In the genomic region with DNA sequence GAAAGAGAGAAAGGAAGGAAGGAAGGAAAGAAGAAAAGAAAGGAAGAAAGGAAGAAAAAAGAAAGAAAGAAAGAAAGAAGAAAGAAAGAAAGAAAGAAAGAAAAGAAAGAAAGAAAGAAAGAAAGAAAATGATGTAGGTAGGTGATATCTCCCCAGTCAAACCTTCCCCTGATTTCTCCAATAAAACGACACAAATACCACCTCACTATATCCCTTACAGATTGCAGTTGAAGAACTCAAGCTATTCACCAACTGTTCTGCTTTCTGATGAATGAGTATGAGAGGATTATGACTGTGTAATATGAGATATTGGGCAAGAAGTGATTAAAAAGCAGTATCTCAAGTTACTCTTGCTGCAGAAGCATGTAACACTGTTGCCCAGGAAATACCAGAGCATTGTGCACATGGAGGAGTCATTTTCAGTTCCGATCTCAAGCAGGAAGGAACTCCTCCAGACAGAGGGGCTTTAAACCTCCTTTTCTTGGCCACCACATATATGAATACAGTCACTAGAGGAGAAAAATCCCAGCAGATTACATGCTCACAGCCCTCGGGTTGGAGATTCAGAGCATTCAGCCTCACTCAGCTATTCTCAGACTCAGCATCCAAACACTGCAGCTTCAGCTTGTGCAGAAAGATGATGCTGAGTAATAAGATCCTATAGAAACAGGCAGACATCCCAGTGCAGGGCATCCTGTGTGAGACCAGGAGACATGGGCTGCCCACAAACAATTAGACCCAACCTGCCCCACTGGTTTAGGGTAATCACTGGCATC, we compare ENCODE assay signal across 8 cellular contexts.
DNase-seq lines count a peak whose midpoint lies in the region; ATAC-seq, FAIRE-seq and TF ChIP-seq lines count a peak whose summit lies in the region.

No MANE protein-coding gene starts in this region.

- intact Hi-C loops in endothelial cell of umbilical vein (cut with micrococcal nuclease) = loop anchor here (1.0 kb wide), 9 partner anchors 8 to 198 kb away; partner anchors contain the start of gene UGCG

- peak overlapping the region; percentile 67 for H3K27ac ChIP-seq in SJCRH30
- H3K27ac ChIP-seq in endothelial cell of umbilical vein (ENCODE audit: insufficient read depth, low read depth, low read length) = peak overlapping the region; percentile 89
- H3K27ac ChIP-seq in neuronal stem cell (replicated peaks; ENCODE audit: low read length) = no peak overlapping the region

- H3K9me3 ChIP-seq in SJCRH30 (replicated peaks) = no peaks in the 10 kb centered on the region
- H3K9me3 ChIP-seq in endothelial cell of umbilical vein (replicated peaks; ENCODE audit: control insufficient read depth, insufficient read depth, low read length) = no peaks in the 10 kb centered on the region
- H3K9me3 ChIP-seq in neuronal stem cell (replicated peaks in 1 of 2; ENCODE audit: control insufficient read depth in 2 of 2, insufficient read depth in 1 of 2, low read depth in 1 of 2, low read length in 2 of 2) = no peaks in the 10 kb centered on the region

- TF ChIP-seq CTCF in endothelial cell of umbilical vein (IDR thresholded peaks at IDR 0.05; ENCODE audit: extremely low read depth in 1 of 2, insufficient read depth in 1 of 2, low read depth in 1 of 2, low read length in 2 of 2) = no peak

- no peak overlapping the region for H3K4ac ChIP-seq in neuronal stem cell (ENCODE audit: low read length)

- H3K9me1 ChIP-seq in endothelial cell of umbilical vein (replicated peaks; ENCODE audit: control insufficient read depth, extremely low read depth, insufficient read depth, low read length) = no peaks in the 10 kb centered on the region

- no peak overlapping the region for H2BK120ac ChIP-seq in neuronal stem cell (ENCODE audit: low read depth, low read length)

- no peak overlapping the region for H2BK15ac ChIP-seq in neuronal stem cell (ENCODE audit: low read length)

- WGBS in neuronal stem cell (ENCODE audit: extremely low coverage in 2 of 2, insufficient read length in 2 of 2, insufficient replicate concordance in 1 of 2), 2 donors = no CpG with 5 or more reads among the region's 3 CpGs

- H3K4me1 ChIP-seq in SJCRH30 (peaks cover 52% of the 10 kb centered on the region), endothelial cell of umbilical vein (ENCODE audit: control insufficient read depth, extremely low read depth, insufficient read depth, low read length) (peaks cover 43% of the 10 kb centered on the region), neuronal stem cell (ENCODE audit: control insufficient read depth in 2 of 2, insufficient read depth in 1 of 2, low read depth in 1 of 2, low read length in 2 of 2) (peaks cover 1 to 4% of the 10 kb centered on the region in 2 donors)

- no peak overlapping the region for H3K4me3 ChIP-seq in SJCRH30
- peak overlapping the region in 1 of 3 experiments; percentile 6 for H3K4me3 ChIP-seq in endothelial cell of umbilical vein (replicated peaks in 1 of 3; ENCODE audit: insufficient read depth in 1 of 3, low read depth in 1 of 3, low read length in 3 of 3)
- H3K4me3 ChIP-seq in neuronal stem cell (ENCODE audit: low read length in 2 of 2) = peak overlapping the region in 1 of 2 donors; percentile 23

- no peak for DNase-seq in activated CD4-positive, CD25-positive, alpha-beta regulatory T cell treated with anti-CD3 and anti-CD28 coated beads, Interleukin-2, amount 50 U/mL, for 72 hours
- DNase-seq in SJCRH30 (peak; percentile 55 to 83), endothelial cell of umbilical vein (ENCODE audit: low read depth, low spot score) (peak; percentile 96), neuronal stem cell (ENCODE audit: low spot score) (no peak)
- DNase-seq in central memory CD4-positive, alpha-beta T cell = no peak

- peak; percentile 97 for FAIRE-seq in endothelial cell of umbilical vein (lab: Jason Lieb, UNC)

- no peak overlapping the region for H3K23ac ChIP-seq in neuronal stem cell (ENCODE audit: low read depth, low read length, poor library complexity)

- no peak overlapping the region for H3K14ac ChIP-seq in neuronal stem cell (ENCODE audit: low read length)

- H3K27me3 ChIP-seq in SJCRH30 (no peaks in the 10 kb centered on the region), endothelial cell of umbilical vein (ENCODE audit: control insufficient read depth in 2 of 2, insufficient read depth in 2 of 2, low read length in 2 of 2) (no peaks in the 10 kb centered on the region), neuronal stem cell (ENCODE audit: control insufficient read depth in 3 of 3, insufficient read depth in 3 of 3, low read depth in 1 of 3, low read length in 3 of 3) (peaks cover 0 to 24% (median 0%) of the 10 kb centered on the region in 3 experiments)

- no peak overlapping the region for H2AK5ac ChIP-seq in neuronal stem cell (ENCODE audit: low read depth, low read length)

- no peak overlapping the region for H4K91ac ChIP-seq in neuronal stem cell (ENCODE audit: low read depth, low read length, poor library complexity)

- dilution Hi-C loops in endothelial cell of umbilical vein (cut with MboI; ENCODE audit: extremely low pct_ligation_motif_present, low sequenced_read_pairs) = no loop called here

- CTCF ChIA-PET in endothelial cell of umbilical vein (lab: Charles Lee) = interaction anchor here (0.9 to 3.9 kb wide), 7 partner anchors 9 to 199 kb away, joined by 3 to 34 read pairs (median 5); no protein-coding TSS in a partner anchor

- H2BK5ac ChIP-seq in neuronal stem cell (ENCODE audit: low read length) = no peak overlapping the region

- H3K9ac ChIP-seq in endothelial cell of umbilical vein (replicated peaks; ENCODE audit: extremely low read depth, insufficient read depth, low read length) (peak overlapping the region; percentile 71), neuronal stem cell (ENCODE audit: low read depth, low read length, poor library complexity) (no peak overlapping the region)

- POLR2A ChIA-PET in endothelial cell of umbilical vein (lab: Charles Lee) = interaction anchor here (0.6 to 1.6 kb wide), 6 partner anchors 11 to 402 kb away, joined by 3 to 6 read pairs (median 4); partner anchors contain the start of gene UGCG

- BruUV-seq in endothelial cell of umbilical vein (replicated peaks; lab: Mats Ljungman, UMichigan) = no TSS peak

- no peaks in the 10 kb centered on the region for H3K79me2 ChIP-seq in endothelial cell of umbilical vein (ENCODE audit: control insufficient read depth, insufficient read depth, low read length)

- no peak overlapping the region for H3K18ac ChIP-seq in neuronal stem cell (ENCODE audit: low read length)

- peak; percentile 79 for TF ChIP-seq POLR2A in endothelial cell of umbilical vein (IDR thresholded peaks at IDR 0.05; ENCODE audit: low read depth, low read length)

- no peak overlapping the region for H2BK12ac ChIP-seq in neuronal stem cell (ENCODE audit: low read length)

- peak overlapping the region; percentile 48 for H3K4me2 ChIP-seq in endothelial cell of umbilical vein (ENCODE audit: insufficient read depth, low read length)
- no peak overlapping the region for H3K4me2 ChIP-seq in neuronal stem cell (ENCODE audit: insufficient read depth, low read length, poor library complexity, severe bottlenecking)

- ATAC-seq in activated CD4-positive, CD25-positive, alpha-beta regulatory T cell treated with anti-CD3 and anti-CD28 coated beads, Interleukin-2, amount 50 U/mL, for 24 hours = peak; percentile 86
- ATAC-seq in HG03196 (IDR thresholded peaks at IDR 0.05; ENCODE audit: unreplicated experiment) (peak; percentile 60), HG02623 (IDR thresholded peaks at IDR 0.05; ENCODE audit: unreplicated experiment) (no peak)

- H4K20me1 ChIP-seq in endothelial cell of umbilical vein (replicated peaks; ENCODE audit: control insufficient read depth, extremely low read depth, insufficient read depth, low read length) = no peaks in the 10 kb centered on the region

- H2AFZ ChIP-seq in endothelial cell of umbilical vein (ENCODE audit: low read depth, low read length) (no peak overlapping the region), neuronal stem cell (ENCODE audit: low read length) (peak overlapping the region; percentile 88)

- H4K8ac ChIP-seq in neuronal stem cell (ENCODE audit: low read depth, low read length) = no peak overlapping the region

- H3K36me3 ChIP-seq in SJCRH30 = no peaks in the 10 kb centered on the region
- H3K36me3 ChIP-seq in endothelial cell of umbilical vein (ENCODE audit: control insufficient read depth in 2 of 2, extremely low read depth in 1 of 2, insufficient read depth in 2 of 2, low read length in 2 of 2) = no peaks in the 10 kb centered on the region
- H3K36me3 ChIP-seq in neuronal stem cell (replicated peaks in 1 of 2; ENCODE audit: control insufficient read depth in 2 of 2, insufficient read depth in 2 of 2, low read length in 2 of 2) = no peaks in the 10 kb centered on the region

- no peaks in the 10 kb centered on the region for H3K79me1 ChIP-seq in neuronal stem cell (ENCODE audit: low read depth, low read length)

TF ChIP-seq in endothelial cell of umbilical vein, 7 proteins besides CTCF, POLR2A, EP300 and RAD21:
- TF ChIP-seq EZH2 (IDR thresholded peaks at IDR 0.05; ENCODE audit: borderline replicate concordance, low read depth, low read length, severe bottlenecking) (no peak), JUN (IDR thresholded peaks at IDR 0.05; ENCODE audit: borderline replicate concordance, insufficient read depth, insufficient read length, low read depth) (peak; percentile 98), FOS (IDR thresholded peaks at IDR 0.05; ENCODE audit: borderline replicate concordance, insufficient read depth, low read length) (peak; percentile 97), MAX (IDR thresholded peaks at IDR 0.05; ENCODE audit: insufficient read depth, insufficient read length) (peak; percentile 54), POLR2AphosphoS5 (IDR thresholded peaks at IDR 0.05; ENCODE audit: insufficient read depth, low read depth, low read length) (peak; percentile 96), MYC (IDR thresholded peaks at IDR 0.05; ENCODE audit: low read depth, low read length) (peak; percentile 58), GATA2 (IDR thresholded peaks at IDR 0.05; ENCODE audit: insufficient read depth, insufficient read length, low read depth, low read length) (peak; percentile 78)

Comparison
In these comparisons a context has a peak if more than half of its experiments do, and no peak if none do; other contexts are left out.
1. DNase-seq: peak in SJCRH30 (2 of 2) and endothelial cell of umbilical vein (single experiment); none in activated CD4-positive, CD25-positive, alpha-beta regulatory T cell treated with anti-CD3 and anti-CD28 coated beads, Interleukin-2, amount 50 U/mL, for 72 hours (single experiment), neuronal stem cell (single experiment) and central memory CD4-positive, alpha-beta T cell (single experiment).